33 cellular contexts compared by ENCODE assay signal in genomic region chr9:104589611-104590010, GRCh38. TPM values are rescaled to one million over a fixed set of nuclear protein-coding genes. Genes with fewer than 3 reads are reported as not detected.
"Had no signal": no experiment of that assay in that cellular context is flagged by ENCODE, and none has a peak within 500 bp of the region (broad histone marks: within the 10 kb centered on the region; RNA-seq: fewer than 3 reads in every experiment).

No MANE protein-coding gene starts in this region.

- H3K27me3 ChIP-seq: colonic mucosa, esophagus squamous epithelium, foreskin keratinocyte, gastroesophageal sphincter, heart right ventricle, left lung had no signal

- H3K27ac Mint-ChIP-seq: dendritic cell treated with granulocyte-macrophage colony-stimulating factor and Interleukin-4, amounts not matched to agents 40 ng/mL and 50 ng/mL, for 4 days; effector memory CD8-positive, alpha-beta T cell; endodermal cell; mesothelial cell of epicardium; naive B cell; naive thymus-derived CD8-positive, alpha-beta T cell had no signal

- H3K9me3 ChIP-seq: colonic mucosa, esophagus squamous epithelium, lower lobe of right lung, mucosa of descending colon had no signal

- H3K9me3 Mint-ChIP-seq: dendritic cell treated with granulocyte-macrophage colony-stimulating factor and Interleukin-4, amounts not matched to agents 40 ng/mL and 50 ng/mL, for 4 days; endodermal cell had no signal

- DNase-seq: colonic mucosa; cortex of kidney; effector CD8-positive, alpha-beta T cell; effector memory CD8-positive, alpha-beta T cell; endodermal cell; erythroblast; esophagus squamous epithelium; foreskin keratinocyte; head of caudate nucleus; heart right ventricle; hippocampal formation; left cardiac atrium; left lung; left ventricle myocardium superior; lower lobe of right lung; mesenchymal stem cell; mucosa of descending colon; naive B cell; naive thymus-derived CD8-positive, alpha-beta T cell had no signal

- H3K27me3 Mint-ChIP-seq: dendritic cell treated with granulocyte-macrophage colony-stimulating factor and Interleukin-4, amounts not matched to agents 40 ng/mL and 50 ng/mL, for 4 days; effector memory CD8-positive, alpha-beta T cell had no signal

- H3K36me3 ChIP-seq: colonic mucosa, esophagus squamous epithelium, gastroesophageal sphincter, heart right ventricle, left lung, lower lobe of right lung had no signal

- H3K36me3 Mint-ChIP-seq: mesothelial cell of epicardium, naive B cell had no signal

- H3K4me1 ChIP-seq: colonic mucosa, esophagus squamous epithelium, foreskin keratinocyte, gastroesophageal sphincter, heart right ventricle, left lung, lower lobe of right lung had no signal

- H3K4me3 Mint-ChIP-seq: dendritic cell treated with granulocyte-macrophage colony-stimulating factor and Interleukin-4, amounts not matched to agents 40 ng/mL and 50 ng/mL, for 4 days; effector memory CD8-positive, alpha-beta T cell; endodermal cell; mesothelial cell of epicardium; naive B cell; naive thymus-derived CD8-positive, alpha-beta T cell had no signal

- H3K27ac ChIP-seq: colonic mucosa, epithelial cell of prostate, esophagus squamous epithelium, foreskin keratinocyte, gastroesophageal sphincter, heart right ventricle, left lung, lower lobe of right lung had no signal

- H3K4me3 ChIP-seq: colonic mucosa, esophagus squamous epithelium, gastroesophageal sphincter, heart right ventricle, left lung, lower lobe of right lung, mucosa of descending colon had no signal

- H3K4me1 Mint-ChIP-seq: endodermal cell; mesothelial cell of epicardium; naive B cell; naive thymus-derived CD8-positive, alpha-beta T cell had no signal

RNA-seq across cellular contexts. Expression of gene OR13C5, which starts 9.6 kb away (rescaled TPM):
- total RNA-seq: colonic mucosa; dermis microvascular lymphatic vessel endothelial cell; endodermal cell; esophagus mucosa; esophagus squamous epithelium; fibroblast of villous mesenchyme; foreskin keratinocyte; gastroesophageal sphincter; heart right ventricle; kidney epithelial cell; left cardiac atrium; left lung; left ventricle myocardium superior; lower leg skin; lower lobe of right lung; lung microvascular endothelial cell; mesenteric fat pad; mesothelial cell of epicardium; mucosa of descending colon; myocyte; naive thymus-derived CD8-positive, alpha-beta T cell had no signal
- polyA plus RNA-seq: foreskin keratinocyte; heart right ventricle; keratinocyte; naive thymus-derived CD8-positive, alpha-beta T cell had no signal

RNA-seq across cellular contexts. Expression of gene OR13C2, which starts 15.8 kb away (rescaled TPM):
- total RNA-seq: colonic mucosa; dermis microvascular lymphatic vessel endothelial cell; endodermal cell; esophagus mucosa; esophagus squamous epithelium; fibroblast of villous mesenchyme; foreskin keratinocyte; gastroesophageal sphincter; heart right ventricle; kidney epithelial cell; left cardiac atrium; left lung; left ventricle myocardium superior; lower lobe of right lung; lung microvascular endothelial cell; mesenteric fat pad; mesothelial cell of epicardium; mucosa of descending colon; myocyte; naive thymus-derived CD8-positive, alpha-beta T cell had no signal
- polyA plus RNA-seq: foreskin keratinocyte; heart right ventricle; keratinocyte; naive thymus-derived CD8-positive, alpha-beta T cell had no signal

RNA-seq across cellular contexts. Expression of gene OR13C8, which starts 20.6 kb away (rescaled TPM):
- total RNA-seq: colonic mucosa; dermis microvascular lymphatic vessel endothelial cell; endodermal cell; esophagus mucosa; esophagus squamous epithelium; fibroblast of villous mesenchyme; foreskin keratinocyte; frontal cortex; gastroesophageal sphincter; heart right ventricle; kidney epithelial cell; left cardiac atrium; left lung; left ventricle myocardium superior; lower leg skin; lower lobe of right lung; lung microvascular endothelial cell; mesenteric fat pad; mesothelial cell of epicardium; mucosa of descending colon; myocyte; naive thymus-derived CD8-positive, alpha-beta T cell had no signal
- polyA plus RNA-seq: foreskin keratinocyte; heart right ventricle; keratinocyte; naive thymus-derived CD8-positive, alpha-beta T cell had no signal

RNA-seq across cellular contexts. Expression of gene OR13C9, which starts 28.4 kb away (rescaled TPM):
- total RNA-seq: colonic mucosa; dermis microvascular lymphatic vessel endothelial cell; endodermal cell; esophagus mucosa; esophagus squamous epithelium; fibroblast of villous mesenchyme; foreskin keratinocyte; frontal cortex; gastroesophageal sphincter; heart right ventricle; kidney epithelial cell; left cardiac atrium; left lung; left ventricle myocardium superior; lower leg skin; lower lobe of right lung; lung microvascular endothelial cell; mesenteric fat pad; mesothelial cell of epicardium; mucosa of descending colon; myocyte; naive thymus-derived CD8-positive, alpha-beta T cell had no signal
- polyA plus RNA-seq: foreskin keratinocyte; heart right ventricle; keratinocyte; naive thymus-derived CD8-positive, alpha-beta T cell had no signal

RNA-seq across cellular contexts. Expression of gene OR13C3, which starts 53.0 kb away (rescaled TPM):
- total RNA-seq: colonic mucosa; dermis microvascular lymphatic vessel endothelial cell; endodermal cell; esophagus mucosa; esophagus squamous epithelium; fibroblast of villous mesenchyme; foreskin keratinocyte; frontal cortex; gastroesophageal sphincter; heart right ventricle; kidney epithelial cell; left cardiac atrium; left lung; left ventricle myocardium superior; lower leg skin; lower lobe of right lung; lung microvascular endothelial cell; mesenteric fat pad; mesothelial cell of epicardium; mucosa of descending colon; myocyte; naive thymus-derived CD8-positive, alpha-beta T cell had no signal
- polyA plus RNA-seq: foreskin keratinocyte; heart right ventricle; keratinocyte; naive thymus-derived CD8-positive, alpha-beta T cell had no signal
